Comparison of ENCODE assay signal across 1 cellular context in genomic region chr13:77028202-77028601, GRCh38.
TF ChIP-seq lines count a peak whose summit lies in the region.

No MANE protein-coding gene starts in this region.

TF ChIP-seq in HCT116, 20 proteins besides CTCF, POLR2A, EP300 and RAD21 (continued from another document):
- TF ChIP-seq REST (IDR thresholded peaks at IDR 0.05; ENCODE audit: low read depth) (no peak), TCF7L2 (IDR thresholded peaks at IDR 0.05; ENCODE audit: borderline replicate concordance, extremely low read depth, insufficient read depth, insufficient read length) (no peak), JUND (IDR thresholded peaks at IDR 0.05) (no peak), ZNF274 (IDR thresholded peaks at IDR 0.05; ENCODE audit: low read depth, low read length) (no peak), POLR2AphosphoS5 (IDR thresholded peaks at IDR 0.05; ENCODE audit: low read depth, low read length) (no peak), SRF (IDR thresholded peaks at IDR 0.05; ENCODE audit: low read depth) (no peak), EZH2 (IDR thresholded peaks at IDR 0.05) (no peak), CBX3 (IDR thresholded peaks at IDR 0.05; ENCODE audit: low read depth) (no peak), CEBPB (IDR thresholded peaks at IDR 0.05; ENCODE audit: low read depth) (no peak), SP1 (IDR thresholded peaks at IDR 0.05; ENCODE audit: low read depth) (no peak), EZH2phosphoT487 (IDR thresholded peaks at IDR 0.05; ENCODE audit: borderline replicate concordance) (no peak), FOSL1 (IDR thresholded peaks at IDR 0.05; ENCODE audit: low read depth) (no peak), ELF1 (IDR thresholded peaks at IDR 0.05; ENCODE audit: borderline replicate concordance, low read depth) (no peak)
TF ChIP-seq in HCT116: peak in this region for 0.
